In genomic region chr5:62752056-62752997, GRCh38 we compare ENCODE assay signal across 7 cellular contexts.
A peak's percentile ranks its signal among the peaks of the same experiment; 100 is the strongest.
DNase-seq lines count a peak whose midpoint lies in the region; ATAC-seq, FAIRE-seq and TF ChIP-seq lines count a peak whose summit lies in the region.
"Not testable (repeated sequence)": the region's sequence is repeated elsewhere in the genome, so short reads cannot be mapped to it uniquely, and the experiment has no call there.

No MANE protein-coding gene starts in this region.

- not testable (repeated sequence) for H3K36me3 ChIP-seq in KMS-11 (ENCODE audit: insufficient read depth); OCI-LY3 (replicated peaks; ENCODE audit: low read depth, low read length); SU-DHL-6 (ENCODE audit: low read length); lower lobe of right lung

- FAIRE-seq in endometrium (lab: Jason Lieb, UNC): peak; percentile 90

- H3K4me3 ChIP-seq in KMS-11 (IDR thresholded peaks at IDR 0.05; ENCODE audit: insufficient read depth, low read depth, low read length); SU-DHL-6 (ENCODE audit: insufficient read depth, low read length, poor library complexity, severe bottlenecking); lower lobe of right lung: not testable (repeated sequence)
- peak overlapping the region; percentile 52 for H3K4me3 ChIP-seq in OCI-LY3 (ENCODE audit: low read length)

- intact Hi-C loops in lower lobe of right lung (cut with DNase I): not testable (repeated sequence)

- H3F3A ChIP-seq in SU-DHL-6 (ENCODE audit: insufficient read depth): not testable (repeated sequence)

- H3K9ac ChIP-seq in KMS-11: peak overlapping the region; percentile 87
- H3K9ac ChIP-seq in OCI-LY3 (ENCODE audit: low read length); SU-DHL-6 (ENCODE audit: low read length): not testable (repeated sequence)

- not testable (repeated sequence) for H4K20me1 ChIP-seq in KMS-11 (ENCODE audit: insufficient read depth); OCI-LY3 (ENCODE audit: insufficient read depth, low read length); SU-DHL-6 (ENCODE audit: low read depth, low read length)

- H3K27ac ChIP-seq in C4-2B (peak overlapping the region; percentile 23; the same call in 1 of the 2 replicates), KMS-11 (peak overlapping the region; percentile 76)
- H3K27ac ChIP-seq in OCI-LY3 (ENCODE audit: low read length); SU-DHL-6 (ENCODE audit: low read depth, low read length); lower lobe of right lung: not testable (repeated sequence)

- not testable (repeated sequence) for H3K79me2 ChIP-seq in KMS-11 (ENCODE audit: insufficient read depth, low read depth); OCI-LY3 (ENCODE audit: low read length); SU-DHL-6 (ENCODE audit: insufficient read depth, low read length)

- H3K4me2 ChIP-seq in KMS-11 (peak overlapping the region; percentile 55), OCI-LY3 (ENCODE audit: low read length) (peak overlapping the region; percentile 22; the same call in 1 of the 2 replicates), SU-DHL-6 (ENCODE audit: low read depth, low read length, poor library complexity, severe bottlenecking) (peak overlapping the region; percentile 31)

- not testable (repeated sequence) for ATAC-seq in lower lobe of right lung

- not testable (repeated sequence) for H3K9me3 ChIP-seq in OCI-LY3 (ENCODE audit: insufficient read depth, low read length); SU-DHL-6 (ENCODE audit: insufficient read depth, low read length); lower lobe of right lung

- H2AFZ ChIP-seq in KMS-11 (ENCODE audit: low read depth): peak overlapping the region; percentile 97
- H2AFZ ChIP-seq in OCI-LY3 (ENCODE audit: low read depth, low read length); SU-DHL-6 (ENCODE audit: low read depth, low read length, severe bottlenecking): not testable (repeated sequence)

- not testable (repeated sequence) for TF ChIP-seq CTCF in C4-2B (conservative IDR thresholded peaks at IDR 0.05); OCI-LY3 (IDR thresholded peaks at IDR 0.05; ENCODE audit: low read depth, low read length); SU-DHL-6 (IDR thresholded peaks at IDR 0.05; ENCODE audit: insufficient read depth, low read length, poor library complexity, severe bottlenecking); lower lobe of right lung (IDR thresholded peaks at IDR 0.05)
- TF ChIP-seq CTCF in KMS-11 (conservative IDR thresholded peaks at IDR 0.05; ENCODE audit: low read depth, low read length): 0 out of 2 replicates have a peak, but pooled peaks have one; percentile 1

- DNase-seq in NCI-H460 (ENCODE audit: extremely low read depth, low read depth): peak; percentile 20
- peak; percentile 46 for DNase-seq in lower lobe of right lung

- H3K27me3 ChIP-seq in KMS-11 (ENCODE audit: insufficient read depth, low read depth); OCI-LY3 (ENCODE audit: low read depth, low read length); SU-DHL-6 (ENCODE audit: low read length); lower lobe of right lung (ENCODE audit: low read depth): not testable (repeated sequence)

- H3K9me2 ChIP-seq in SU-DHL-6 (replicated peaks; ENCODE audit: insufficient read depth, low read length): not testable (repeated sequence)

- H3K4me1 ChIP-seq in KMS-11 (ENCODE audit: low read depth, poor library complexity, severe bottlenecking): peaks cover 23% of the 10 kb centered on the region
- not testable (repeated sequence) for H3K4me1 ChIP-seq in OCI-LY3 (ENCODE audit: low read length); lower lobe of right lung
